ENCODE assay signal across 1 cellular context in genomic region chr17:19659366-19660177, GRCh38.
TF ChIP-seq lines count a peak whose summit lies in the region.

No MANE protein-coding gene starts in this region.

TF ChIP-seq in HepG2, 621 proteins besides CTCF, POLR2A, EP300 and RAD21 (continued from another document):
- TF ChIP-seq AHR (CRISPR knock-in tag; IDR thresholded peaks at IDR 0.05) (no peak), HNRNPH1 (optimal IDR thresholded peaks at IDR 0.05; ENCODE audit: low read depth, low read length) (no peak), TBX2 (CRISPR knock-in tag; IDR thresholded peaks at IDR 0.05; ENCODE audit: borderline replicate concordance) (0 out of 2 replicates have a peak, but pooled peaks have one; percentile 15), ZNF121 (CRISPR knock-in tag; IDR thresholded peaks at IDR 0.05) (peak; percentile 79), PAXIP1 (CRISPR knock-in tag; conservative IDR thresholded peaks at IDR 0.05) (peak; percentile 61; the same call in 1 of the 2 replicates), RFX5 (IDR thresholded peaks at IDR 0.05; ENCODE audit: low read depth, low read length) (no peak), MED1 (CRISPR knock-in tag; IDR thresholded peaks at IDR 0.05) (peak; percentile 79), HMG20A (CRISPR knock-in tag; IDR thresholded peaks at IDR 0.05; ENCODE audit: borderline replicate concordance) (peak; percentile 43; the same call in 1 of the 2 replicates), ZNF333 (CRISPR knock-in tag; IDR thresholded peaks at IDR 0.05; ENCODE audit: borderline replicate concordance) (no peak), FOSL2 (CRISPR knock-in tag; IDR thresholded peaks at IDR 0.05) (peak; percentile 64), ZZZ3 (CRISPR knock-in tag; IDR thresholded peaks at IDR 0.05; ENCODE audit: borderline replicate concordance) (no peak), CEBPB (IDR thresholded peaks at IDR 0.05; ENCODE audit: borderline replicate concordance, low read depth, low read length) (peak; percentile 91), ZNF780A (CRISPR knock-in tag; IDR thresholded peaks at IDR 0.05) (no peak), RARA (CRISPR knock-in tag; IDR thresholded peaks at IDR 0.05) (peak; percentile 74), SOX13 (IDR thresholded peaks at IDR 0.05) (no peak), SOX13 (CRISPR knock-in tag; conservative IDR thresholded peaks at IDR 0.05 in 1 of 2, IDR thresholded peaks at IDR 0.05 in 1 of 2) (peak in 1 of 2 experiments; percentile 69; a peak in 2 of 4 replicates), ZNF367 (CRISPR knock-in tag; IDR thresholded peaks at IDR 0.05; ENCODE audit: borderline replicate concordance) (no peak), TCF12 (IDR thresholded peaks at IDR 0.05) (no peak), TCF12 (CRISPR knock-in tag; IDR thresholded peaks at IDR 0.05) (no peak), NCOA2 (CRISPR knock-in tag; IDR thresholded peaks at IDR 0.05) (peak; percentile 78; the same call in 1 of the 2 replicates), ZBTB38 (CRISPR knock-in tag; IDR thresholded peaks at IDR 0.05) (peak; percentile 28; the same call in 1 of the 2 replicates), ZNF251 (CRISPR knock-in tag; IDR thresholded peaks at IDR 0.05) (no peak), ATF2 (CRISPR knock-in tag; IDR thresholded peaks at IDR 0.05) (peak; percentile 74; the same call in 1 of the 2 replicates), GATAD2A (CRISPR knock-in tag; IDR thresholded peaks at IDR 0.05) (peak; percentile 84)
- TF ChIP-seq, protein P1, sequence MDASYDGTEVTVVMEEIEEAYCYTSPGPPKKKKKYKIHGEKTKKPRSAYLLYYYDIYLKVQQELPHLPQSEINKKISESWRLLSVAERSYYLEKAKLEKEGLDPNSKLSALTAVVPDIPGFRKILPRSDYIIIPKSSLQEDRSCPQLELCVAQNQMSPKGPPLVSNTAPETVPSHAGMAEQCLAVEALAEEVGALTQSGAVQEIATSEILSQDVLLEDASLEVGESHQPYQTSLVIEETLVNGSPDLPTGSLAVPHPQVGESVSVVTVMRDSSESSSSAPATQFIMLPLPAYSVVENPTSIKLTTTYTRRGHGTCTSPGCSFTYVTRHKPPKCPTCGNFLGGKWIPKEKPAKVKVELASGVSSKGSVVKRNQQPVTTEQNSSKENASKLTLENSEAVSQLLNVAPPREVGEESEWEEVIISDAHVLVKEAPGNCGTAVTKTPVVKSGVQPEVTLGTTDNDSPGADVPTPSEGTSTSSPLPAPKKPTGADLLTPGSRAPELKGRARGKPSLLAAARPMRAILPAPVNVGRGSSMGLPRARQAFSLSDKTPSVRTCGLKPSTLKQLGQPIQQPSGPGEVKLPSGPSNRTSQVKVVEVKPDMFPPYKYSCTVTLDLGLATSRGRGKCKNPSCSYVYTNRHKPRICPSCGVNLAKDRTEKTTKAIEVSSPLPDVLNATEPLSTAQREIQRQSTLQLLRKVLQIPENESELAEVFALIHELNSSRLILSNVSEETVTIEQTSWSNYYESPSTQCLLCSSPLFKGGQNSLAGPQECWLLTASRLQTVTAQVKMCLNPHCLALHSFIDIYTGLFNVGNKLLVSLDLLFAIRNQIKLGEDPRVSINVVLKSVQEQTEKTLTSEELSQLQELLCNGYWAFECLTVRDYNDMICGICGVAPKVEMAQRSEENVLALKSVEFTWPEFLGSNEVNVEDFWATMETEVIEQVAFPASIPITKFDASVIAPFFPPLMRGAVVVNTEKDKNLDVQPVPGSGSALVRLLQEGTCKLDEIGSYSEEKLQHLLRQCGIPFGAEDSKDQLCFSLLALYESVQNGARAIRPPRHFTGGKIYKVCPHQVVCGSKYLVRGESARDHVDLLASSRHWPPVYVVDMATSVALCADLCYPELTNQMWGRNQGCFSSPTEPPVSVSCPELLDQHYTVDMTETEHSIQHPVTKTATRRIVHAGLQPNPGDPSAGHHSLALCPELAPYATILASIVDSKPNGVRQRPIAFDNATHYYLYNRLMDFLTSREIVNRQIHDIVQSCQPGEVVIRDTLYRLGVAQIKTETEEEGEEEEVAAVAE (CRISPR knock-in tag; IDR thresholded peaks at IDR 0.05; ENCODE audit: borderline replicate concordance): peak; percentile 39; the same call in 1 of the 2 replicates
- TF ChIP-seq, protein P2, sequence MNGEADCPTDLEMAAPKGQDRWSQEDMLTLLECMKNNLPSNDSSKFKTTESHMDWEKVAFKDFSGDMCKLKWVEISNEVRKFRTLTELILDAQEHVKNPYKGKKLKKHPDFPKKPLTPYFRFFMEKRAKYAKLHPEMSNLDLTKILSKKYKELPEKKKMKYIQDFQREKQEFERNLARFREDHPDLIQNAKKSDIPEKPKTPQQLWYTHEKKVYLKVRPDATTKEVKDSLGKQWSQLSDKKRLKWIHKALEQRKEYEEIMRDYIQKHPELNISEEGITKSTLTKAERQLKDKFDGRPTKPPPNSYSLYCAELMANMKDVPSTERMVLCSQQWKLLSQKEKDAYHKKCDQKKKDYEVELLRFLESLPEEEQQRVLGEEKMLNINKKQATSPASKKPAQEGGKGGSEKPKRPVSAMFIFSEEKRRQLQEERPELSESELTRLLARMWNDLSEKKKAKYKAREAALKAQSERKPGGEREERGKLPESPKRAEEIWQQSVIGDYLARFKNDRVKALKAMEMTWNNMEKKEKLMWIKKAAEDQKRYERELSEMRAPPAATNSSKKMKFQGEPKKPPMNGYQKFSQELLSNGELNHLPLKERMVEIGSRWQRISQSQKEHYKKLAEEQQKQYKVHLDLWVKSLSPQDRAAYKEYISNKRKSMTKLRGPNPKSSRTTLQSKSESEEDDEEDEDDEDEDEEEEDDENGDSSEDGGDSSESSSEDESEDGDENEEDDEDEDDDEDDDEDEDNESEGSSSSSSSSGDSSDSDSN (CRISPR knock-in tag; IDR thresholded peaks at IDR 0.05): peak; percentile 43; the same call in 1 of the 2 replicates
